1 cellular context compared by ENCODE assay signal in genomic region chr16:4616047-4616811, GRCh38.
TF ChIP-seq lines count a peak whose summit lies in the region.

No MANE protein-coding gene starts in this region.

TF ChIP-seq in HCT116, 20 proteins besides CTCF, POLR2A, EP300 and RAD21 (continued from another document):
- no peak for TF ChIP-seq JUND (IDR thresholded peaks at IDR 0.05)
- TF ChIP-seq TCF7L2 (IDR thresholded peaks at IDR 0.05; ENCODE audit: borderline replicate concordance, extremely low read depth, insufficient read depth, insufficient read length), result peak; percentile 83
- TF ChIP-seq ZFX (IDR thresholded peaks at IDR 0.05), result no peak
- TF ChIP-seq CEBPB (IDR thresholded peaks at IDR 0.05; ENCODE audit: low read depth), result no peak
- no peak; the same call in 1 of the 2 replicates for TF ChIP-seq CBX3 (IDR thresholded peaks at IDR 0.05; ENCODE audit: low read depth)
- TF ChIP-seq YY1 (IDR thresholded peaks at IDR 0.05; ENCODE audit: extremely low read depth, insufficient replicate concordance, low read depth, low read length), result no peak
- TF ChIP-seq EZH2 (IDR thresholded peaks at IDR 0.05), result no peak
- TF ChIP-seq ZBTB33 (IDR thresholded peaks at IDR 0.05; ENCODE audit: extremely low read depth, insufficient replicate concordance, low read length), result peak; percentile 96
- TF ChIP-seq SP1 (IDR thresholded peaks at IDR 0.05; ENCODE audit: low read depth), result peak; percentile 98
- peak; percentile 74 for TF ChIP-seq SIN3A (IDR thresholded peaks at IDR 0.05; ENCODE audit: low read depth)
